In genomic region chr1:77683142-77683835, GRCh38 we compare ENCODE assay signal across 7 cellular contexts. TPM values are rescaled to one million over a fixed set of nuclear protein-coding genes. Genes with fewer than 3 reads are reported as not detected.
DNase-seq lines count a peak whose midpoint lies in the region; ATAC-seq and TF ChIP-seq lines count a peak whose summit lies in the region.

No MANE protein-coding gene starts in this region.

- H3K27ac ChIP-seq in ascending aorta (peak overlapping the region; percentile 90), hepatocyte (peak overlapping the region; percentile 96)

- peaks cover 27% of the 10 kb centered on the region for H4K20me1 ChIP-seq in hepatocyte (ENCODE audit: insufficient read depth, poor library complexity, severe bottlenecking)

- H3K4me3 ChIP-seq in ascending aorta = peak overlapping the region; percentile 63 to 71
- peak overlapping the region; percentile 80 for H3K4me3 ChIP-seq in hepatocyte

- ATAC-seq in GM18505 (IDR thresholded peaks at IDR 0.05; ENCODE audit: unreplicated experiment) = peak; percentile 79
- ATAC-seq in HG02970 (IDR thresholded peaks at IDR 0.05; ENCODE audit: low FRiP score, unreplicated experiment) = peak; percentile 77

- H3K4me1 ChIP-seq in ascending aorta (peaks cover 0 to 25% of the 10 kb centered on the region in 2 donors), hepatocyte (ENCODE audit: insufficient read depth) (peaks cover 25% of the 10 kb centered on the region)

- no peaks in the 10 kb centered on the region for H3K9me3 ChIP-seq in ascending aorta
- no peaks in the 10 kb centered on the region for H3K9me3 ChIP-seq in hepatocyte (ENCODE audit: low read depth)

- H3K36me3 ChIP-seq in ascending aorta = no peaks in the 10 kb centered on the region
- H3K36me3 ChIP-seq in hepatocyte (replicated peaks; ENCODE audit: insufficient read depth, low read depth) = no peaks in the 10 kb centered on the region

- DNase-seq in NCI-H187 (lab: John Stamatoyannopoulos, UW) (peak; percentile 59 to 85), T-helper 2 cell (peak; percentile 86 to 96 (median 90)), ascending aorta (ENCODE audit: low spot score in 2 of 2) (peak; percentile 67 to 96), hepatocyte (ENCODE audit: low spot score) (peak; percentile 97), retina (peak; percentile 98)

- intact Hi-C loops in ascending aorta (cut with DNase I) = loop anchor here (1.0 to 10.0 kb wide), 6 partner anchors 74 to 1608 kb away; partner anchors contain the start of genes NEXN, PIGK, ST6GALNAC3 and USP33

- peaks cover 39% of the 10 kb centered on the region for H3K79me2 ChIP-seq in hepatocyte

- H3K4me2 ChIP-seq in hepatocyte = peak overlapping the region; percentile 90

- H3K27me3 ChIP-seq in ascending aorta (no peaks in the 10 kb centered on the region), hepatocyte (no peaks in the 10 kb centered on the region)

- 1% methylated on average over 59 of the region's 64 CpGs for WGBS in hepatocyte (ENCODE audit: low lambda C conversion rate, missing lambda C conversion rate)

- H2AFZ ChIP-seq in hepatocyte = peak overlapping the region; percentile 93

- TF ChIP-seq POLR2A in GM18505 (IDR thresholded peaks at IDR 0.05; ENCODE audit: borderline replicate concordance, extremely low read depth, insufficient read depth, insufficient read length) = peak; percentile 70

- no peaks in the 10 kb centered on the region for H3K9me2 ChIP-seq in hepatocyte (replicated peaks; ENCODE audit: insufficient read depth)

- TF ChIP-seq CTCF in ascending aorta (IDR thresholded peaks at IDR 0.05) (peak; percentile 79 to 95 (median 92)), hepatocyte (IDR thresholded peaks at IDR 0.05; ENCODE audit: poor library complexity) (peak; percentile 76)

RNA-seq across cellular contexts. Expression of gene ZZZ3, which starts 0.8 kb away (rescaled TPM):
- total RNA-seq in ascending aorta (55.6 TPM), hepatocyte (59.6 and 71.9 TPM in 2 replicates)
- 25.1 and 31.2 TPM in 2 replicates for polyA plus RNA-seq in hepatocyte

Comparison
In these comparisons a context has a peak if more than half of its experiments do, and no peak if none do; other contexts are left out.
1. Peak in every context shown above with its lines: DNase-seq, ATAC-seq, H3K4me3 ChIP-seq and H3K27ac ChIP-seq.